ENCODE assay signal across 20 cellular contexts in the genomic region with DNA sequence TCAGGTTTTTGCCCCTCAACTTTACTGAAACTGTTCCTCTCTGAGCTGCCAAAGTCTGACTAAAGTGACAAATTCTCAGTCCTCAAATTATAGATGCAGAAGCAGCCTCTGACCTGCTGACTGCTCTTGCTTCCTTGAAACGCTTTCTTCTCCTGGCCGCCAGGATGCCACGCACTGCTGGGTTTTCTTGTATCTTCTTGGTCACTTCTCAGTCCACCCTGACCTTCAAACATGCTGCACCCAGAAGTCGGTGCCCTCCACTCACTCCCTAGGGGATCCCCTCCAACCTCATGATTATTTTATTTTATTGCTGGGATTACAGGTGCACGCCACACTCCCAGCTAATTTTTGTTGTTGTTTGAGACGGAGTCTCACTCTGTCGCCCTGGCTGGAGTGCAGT. TPM values are rescaled to one million over a fixed set of nuclear protein-coding genes. Genes with fewer than 3 reads are reported as not detected.
DNase-seq lines count a peak whose midpoint lies in the region; ATAC-seq, FAIRE-seq and TF ChIP-seq lines count a peak whose summit lies in the region.
"Had no signal": no experiment of that assay in that cellular context is flagged by ENCODE, and none has a peak within 500 bp of the region (broad histone marks: within the 10 kb centered on the region; RNA-seq: fewer than 3 reads in every experiment).

No MANE protein-coding gene starts in this region.

- in situ Hi-C loops in HepG2 (cut with HindIII; ENCODE audit: extremely low pct_ligation_motif_present, low pct_unique_long_range_greater_than_20kb), result no loop called here

- peaks cover 41% of the 10 kb centered on the region for H3K4me1 Mint-ChIP-seq in neural progenitor cell

- intact Hi-C loops in HepG2 (cut with micrococcal nuclease; ENCODE audit: unreplicated experiment), result no loop called here
- intact Hi-C loops in right lobe of liver (cut with DNase I), result no loop called here
- intact Hi-C loops in dorsolateral prefrontal cortex (cut with DNase I), result no loop called here

- no peak overlapping the region for H3K9ac ChIP-seq in HepG2 (ENCODE audit: insufficient read depth, low read depth, low read length)
- no peak overlapping the region for H3K9ac ChIP-seq in neural progenitor cell
- H3K9ac ChIP-seq: GM23248 had no signal

- H3K36me3 ChIP-seq in HepG2 (replicated peaks in 1 of 2; ENCODE audit: control insufficient read depth in 1 of 2, insufficient read depth in 2 of 2, low read length in 2 of 2), result peaks cover 25 to 34% of the 10 kb centered on the region in 2 experiments
- H3K36me3 ChIP-seq in right lobe of liver, result no peaks in the 10 kb centered on the region
- no peaks in the 10 kb centered on the region for H3K36me3 ChIP-seq in neural progenitor cell

- H2AFZ ChIP-seq in HepG2 (ENCODE audit: low read length) (no peak overlapping the region), neural progenitor cell (replicated peaks) (no peak overlapping the region)
- H2AFZ ChIP-seq: GM23248 had no signal

- TF ChIP-seq CTCF in HepG2 (CRISPR knock-in tag; IDR thresholded peaks at IDR 0.05), result no peak
- TF ChIP-seq CTCF in right lobe of liver (IDR thresholded peaks at IDR 0.05), result no peak
- TF ChIP-seq CTCF in dorsolateral prefrontal cortex (IDR thresholded peaks at IDR 0.05 in 54 of 56, conservative IDR thresholded peaks at IDR 0.05 in 2 of 56; ENCODE audit: low read depth in 1 of 56, partially characterized antibody in 56 of 56), result no peak
- no peak for TF ChIP-seq CTCF in neural progenitor cell (IDR thresholded peaks at IDR 0.05)

- H3K9me3 Mint-ChIP-seq in neural progenitor cell, result peaks cover 5% of the 10 kb centered on the region

- H3K27ac ChIP-seq in HepG2 (ENCODE audit: extremely low read length, insufficient read depth, low read length), result no peak overlapping the region
- H3K27ac ChIP-seq in right lobe of liver, result no peak overlapping the region
- peak overlapping the region in 44 of 59 donors; percentile 1 to 100 (median 98) for H3K27ac ChIP-seq in dorsolateral prefrontal cortex
- H3K27ac ChIP-seq in neural progenitor cell, result no peak overlapping the region
- H3K27ac ChIP-seq: GM23248 had no signal

- peaks cover 12% of the 10 kb centered on the region for H3K27me3 Mint-ChIP-seq in neural progenitor cell (ENCODE audit: insufficient read depth, low read depth)

- no peak overlapping the region for H3K4me3 Mint-ChIP-seq in neural progenitor cell

- H3K4me1 ChIP-seq in HepG2 (ENCODE audit: insufficient read depth, low read length) (peaks cover 99% of the 10 kb centered on the region), right lobe of liver (peaks cover 0 to 16% (median 8%) of the 10 kb centered on the region in 4 donors), neural progenitor cell (no peaks in the 10 kb centered on the region)

- H4K20me1 ChIP-seq in HepG2 (ENCODE audit: insufficient read depth, low read length) (peaks cover 18% of the 10 kb centered on the region; the same call in 1 of the 2 replicates), neural progenitor cell (ENCODE audit: low read depth) (no peaks in the 10 kb centered on the region)

- WGBS in HepG2 (ENCODE audit: low lambda C conversion rate), result 96% methylated on average over 7 of the region's 7 CpGs
- WGBS in right lobe of liver (ENCODE audit: insufficient coverage, low coverage, low lambda C conversion rate, missing lambda C conversion rate), result 80% methylated on average over 5 of the region's 7 CpGs

- H3K4me3 ChIP-seq in HepG2 (replicated peaks in 1 of 3; ENCODE audit: insufficient read depth in 1 of 3, low read depth in 2 of 3, low read length in 3 of 3) (no peak overlapping the region), right lobe of liver (no peak overlapping the region), dorsolateral prefrontal cortex (no peak overlapping the region), neural progenitor cell (no peak overlapping the region)
- H3K4me3 ChIP-seq: GM12878, GM23248 had no signal

- CTCF ChIA-PET in HepG2 (lab: Yijun Ruan, JAX; ENCODE audit: low intra/inter-chr PET ratio, low total read pairs), result no interaction called here

- H3K79me2 ChIP-seq in HepG2 (ENCODE audit: insufficient read depth, low read length) (peaks cover 90% of the 10 kb centered on the region), neural progenitor cell (ENCODE audit: low read depth) (no peaks in the 10 kb centered on the region)

- H3K9me3 ChIP-seq in HepG2 (ENCODE audit: low read length), result no peaks in the 10 kb centered on the region
- no peaks in the 10 kb centered on the region for H3K9me3 ChIP-seq in right lobe of liver
- no peaks in the 10 kb centered on the region for H3K9me3 ChIP-seq in neural progenitor cell (ENCODE audit: low read depth)

- no peak for TF ChIP-seq RAD21 in HepG2 (CRISPR knock-in tag; IDR thresholded peaks at IDR 0.05)

- H3K36me3 Mint-ChIP-seq in neural progenitor cell, result no peaks in the 10 kb centered on the region

- POLR2A ChIA-PET in HepG2 (lab: Yijun Ruan, JAX), result interaction anchor here (1.5 kb wide), 1 partner anchor 13 kb away, joined by 6 read pairs; no protein-coding TSS in a partner anchor

- no peaks in the 10 kb centered on the region for H3F3A ChIP-seq in neural progenitor cell (ENCODE audit: low read depth)

- H3K27ac Mint-ChIP-seq in neural progenitor cell, result peak overlapping the region; percentile 91

- no peak for FAIRE-seq in HepG2 (lab: Jason Lieb, UNC)
- FAIRE-seq: A204.1, GM12878 had no signal

- TF ChIP-seq POLR2A in HepG2 (IDR thresholded peaks at IDR 0.05; ENCODE audit: insufficient read depth in 1 of 2, low read depth in 2 of 2, low read length in 2 of 2) (no peak), right lobe of liver (IDR thresholded peaks at IDR 0.05) (no peak)

- TF ChIP-seq EP300 in HepG2 (IDR thresholded peaks at IDR 0.05; ENCODE audit: low read depth in 2 of 2, low read length in 2 of 2), result no peak
- no peak for TF ChIP-seq EP300 in HepG2 (CRISPR knock-in tag; IDR thresholded peaks at IDR 0.05; ENCODE audit: borderline replicate concordance)

- ATAC-seq in HepG2 (no peak), right lobe of liver (no peak), GM18517 (IDR thresholded peaks at IDR 0.05; ENCODE audit: unreplicated experiment) (no peak), HG03045 (IDR thresholded peaks at IDR 0.05; ENCODE audit: unreplicated experiment) (no peak)
- ATAC-seq: GM12878, Right ventricle myocardium inferior had no signal

- H3K4me2 ChIP-seq in HepG2 (ENCODE audit: low read depth, low read length), result no peak overlapping the region
- H3K4me2 ChIP-seq in neural progenitor cell, result no peak overlapping the region

- no peaks in the 10 kb centered on the region for H3K27me3 ChIP-seq in HepG2 (ENCODE audit: control insufficient read depth in 1 of 2, insufficient read depth in 2 of 2, low read length in 2 of 2)
- no peaks in the 10 kb centered on the region for H3K27me3 ChIP-seq in right lobe of liver
- H3K27me3 ChIP-seq in dorsolateral prefrontal cortex, result no peaks in the 10 kb centered on the region
- H3K27me3 ChIP-seq in neural progenitor cell, result no peaks in the 10 kb centered on the region

- DNase-seq in HepG2 (ENCODE audit: low spot score) (no peak), right lobe of liver (no peak), dorsolateral prefrontal cortex (peak in 5 of 10 donors; percentile 7 to 18 (median 13)), neural progenitor cell (ENCODE audit: low spot score) (no peak), HuH-7.5 (ENCODE audit: low spot score) (no peak)
- DNase-seq in effector CD4-positive, alpha-beta T cell, result no peak
- DNase-seq: C1 segment of cervical spinal cord, DMS79, GM23248, Karpas-422, NCI-H1105 treated with DMSO at 0.1 percent for 48 hours, NCI-H187 treated with DMSO at 0.1 percent for 48 hours, NCI-H2171, NCI-H446 treated with DMSO at 0.1 percent for 48 hours, NCI-H748 treated with DMSO at 0.1 percent for 48 hours had no signal

- no TSS peak for BruUV-seq in HepG2 (replicated peaks; lab: Mats Ljungman, UMichigan)

TF ChIP-seq in HepG2, 621 proteins besides CTCF, POLR2A, EP300 and RAD21 (continues in another document):
- TF ChIP-seq, protein P1, sequence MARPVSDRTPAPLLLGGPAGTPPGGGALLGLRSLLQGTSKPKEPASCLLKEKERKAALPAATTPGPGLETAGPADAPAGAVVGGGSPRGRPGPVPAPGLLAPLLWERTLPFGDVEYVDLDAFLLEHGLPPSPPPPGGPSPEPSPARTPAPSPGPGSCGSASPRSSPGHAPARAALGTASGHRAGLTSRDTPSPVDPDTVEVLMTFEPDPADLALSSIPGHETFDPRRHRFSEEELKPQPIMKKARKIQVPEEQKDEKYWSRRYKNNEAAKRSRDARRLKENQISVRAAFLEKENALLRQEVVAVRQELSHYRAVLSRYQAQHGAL (CRISPR knock-in tag; IDR thresholded peaks at IDR 0.05; ENCODE audit: not compliant biosample characterization), result no peak

RNA-seq across cellular contexts. Expression of gene SYNJ2, which starts 24.7 kb away (rescaled TPM):
- 39.0 and 39.1 TPM in 2 replicates for total RNA-seq in HepG2 (2016; rRNA removed; fragmentation: Illumina TruSeq; extraction: Trizol)
- total RNA-seq in HepG2 (2016; cell fraction: cytosol; rRNA removed; fragmentation: Illumina TruSeq; extraction: Trizol; ENCODE audit: low read depth), result 50.4 and 51.2 TPM in 2 replicates
- total RNA-seq in HepG2 (2016; cell fraction: insoluble cytoplasmic fraction; rRNA removed; fragmentation: Illumina TruSeq; extraction: Trizol), result 32.6 and 44.6 TPM in 2 replicates
- total RNA-seq in HepG2 (2016; cell fraction: membrane; rRNA removed; fragmentation: Illumina TruSeq; extraction: Trizol), result 52.4 and 52.9 TPM in 2 replicates
- 33.3 and 38.2 TPM in 2 replicates for total RNA-seq in HepG2 (2016; cell fraction: nucleus; rRNA removed; fragmentation: Illumina TruSeq; extraction: Trizol)
- 57.6 and 59.5 TPM in 2 replicates for polyA plus RNA-seq in HepG2 (2011; rRNA removed)
- 44.7 and 49.0 TPM in 2 replicates for polyA plus RNA-seq in HepG2 (2011; cell fraction: cytosol; rRNA removed)
- polyA plus RNA-seq in HepG2 (2011; cell fraction: nucleus; rRNA removed), result 85.9 and 86.7 TPM in 2 replicates
- polyA plus RNA-seq in HepG2 (2012), result 53.7 and 59.9 TPM in 2 replicates
- 53.0 and 54.8 TPM in 2 replicates for polyA plus RNA-seq in HepG2 (2016; cell fraction: cytosol; fragmentation: Illumina TruSeq; extraction: Trizol; ENCODE audit: low read depth)
- polyA plus RNA-seq in HepG2 (2016; cell fraction: insoluble cytoplasmic fraction; fragmentation: Illumina TruSeq; extraction: Trizol; ENCODE audit: low read depth), result 28.2 and 29.0 TPM in 2 replicates
- 41.5 and 42.8 TPM in 2 replicates for polyA plus RNA-seq in HepG2 (2016; cell fraction: membrane; fragmentation: Illumina TruSeq; extraction: Trizol; ENCODE audit: low read depth)
- polyA plus RNA-seq in HepG2 (2016; cell fraction: nucleus; fragmentation: Illumina TruSeq; extraction: Trizol; ENCODE audit: insufficient read depth, low read depth), result 49.3 and 52.0 TPM in 2 replicates
- polyA minus RNA-seq in HepG2 (2011; rRNA and poly(A)+ RNA removed; ENCODE audit: low replicate concordance), result 21.9 and 161 TPM in 2 replicates
- polyA minus RNA-seq in HepG2 (2011; cell fraction: cytosol; rRNA and poly(A)+ RNA removed), result 57.2 and 71.5 TPM in 2 replicates
- polyA minus RNA-seq in HepG2 (2011; cell fraction: nucleus; rRNA and poly(A)+ RNA removed), result 135 and 148 TPM in 2 replicates
- 1 to 10 TPM; 3.2 to 7.4 (median 4.2) TPM for total RNA-seq in right lobe of liver
- total RNA-seq in dorsolateral prefrontal cortex, result 100 to 1,000 TPM in 47 of 120 experiments, 10 to 100 TPM in 73; 41.0 to 257 (median 86.5) TPM
- total RNA-seq in neural progenitor cell (ENCODE audit: low replicate concordance), result 2.5 and 4.8 TPM in 2 replicates

Comparison
In these comparisons a context has a peak if more than half of its experiments do, and no peak if none do; other contexts are left out.
1. H3K27ac ChIP-seq: peak in dorsolateral prefrontal cortex (44 of 59); none in HepG2 (single experiment), right lobe of liver (0 of 3) and neural progenitor cell (single experiment).